In the genomic region with DNA sequence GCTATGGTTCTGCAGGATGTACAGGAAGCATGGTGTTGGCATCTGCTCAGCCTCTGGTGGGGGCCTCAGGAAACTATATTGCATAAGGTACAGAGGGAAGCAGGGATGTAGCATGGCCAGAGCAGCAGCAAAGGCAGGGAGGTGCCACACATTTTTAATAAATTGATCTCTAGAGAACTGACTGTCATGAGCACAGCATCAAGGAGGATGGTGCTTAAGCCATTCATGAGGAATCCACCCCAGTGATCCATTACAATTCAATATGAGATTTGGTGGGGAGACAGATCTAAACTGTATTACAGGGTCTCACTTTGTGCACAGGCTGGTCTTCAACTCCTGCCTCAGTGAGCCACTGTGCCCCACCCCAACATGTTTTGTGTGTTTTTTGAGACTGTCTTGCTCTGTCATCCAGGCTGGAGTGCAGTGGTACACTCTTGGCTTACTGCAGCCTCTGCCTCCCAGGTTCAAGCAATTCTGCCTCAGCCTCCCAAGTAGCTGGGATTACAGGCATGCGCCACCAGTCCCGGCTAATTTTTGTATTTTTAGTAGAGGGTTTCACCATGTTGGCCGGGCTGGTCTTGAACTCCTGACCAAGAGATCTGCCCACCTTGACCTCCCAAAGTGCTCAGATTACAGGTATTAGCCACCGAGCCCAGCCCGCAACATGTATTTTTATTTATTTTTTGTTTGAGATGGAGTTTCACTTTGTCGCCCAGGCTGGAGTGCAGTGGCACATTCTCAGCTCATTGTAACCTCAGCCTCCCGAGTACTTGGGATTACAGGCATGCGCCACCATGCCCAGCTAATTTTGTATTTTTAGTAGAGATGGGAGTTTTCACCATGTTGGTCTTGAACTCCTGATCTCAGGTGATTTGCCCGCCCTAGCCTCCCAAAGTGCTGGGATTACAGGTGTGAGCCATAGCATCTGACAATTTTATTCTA, we compare ENCODE assay signal across 10 cellular contexts. TPM values are rescaled to one million over a fixed set of nuclear protein-coding genes. Genes with fewer than 3 reads are reported as not detected.
DNase-seq lines count a peak whose midpoint lies in the region; ATAC-seq and TF ChIP-seq lines count a peak whose summit lies in the region.
"Had no signal": no experiment of that assay in that cellular context is flagged by ENCODE, and none has a peak within 500 bp of the region (broad histone marks: within the 10 kb centered on the region; RNA-seq: fewer than 3 reads in every experiment).

No MANE protein-coding gene starts in this region.

- peak overlapping the region in 1 of 2 experiments; percentile 90; a peak in 2 of 4 replicates for H3K27ac ChIP-seq in SK-N-SH (ENCODE audit: low read depth in 2 of 2, low read length in 1 of 2)
- peak overlapping the region; percentile 98 for H3K27ac ChIP-seq in smooth muscle cell (ENCODE audit: low read depth)
- peak overlapping the region in 1 of 3 donors; percentile 11 for H3K27ac ChIP-seq in thyroid gland

- no peaks in the 10 kb centered on the region for H3K9me3 Mint-ChIP-seq in T-cell

- TF ChIP-seq CTCF in SK-N-SH (IDR thresholded peaks at IDR 0.05): no peak
- no peak for TF ChIP-seq CTCF in fibroblast of pulmonary artery (IDR thresholded peaks at IDR 0.05; ENCODE audit: low read length, missing control alignments)
- no peak for TF ChIP-seq CTCF in smooth muscle cell (IDR thresholded peaks at IDR 0.05; ENCODE audit: borderline replicate concordance, insufficient read depth, poor library complexity, severe bottlenecking)
- no peak for TF ChIP-seq CTCF in GM13977 (IDR thresholded peaks at IDR 0.05; ENCODE audit: extremely low read depth, insufficient read depth, missing control alignments)
- no peak for TF ChIP-seq CTCF in thyroid gland (IDR thresholded peaks at IDR 0.05)

- TF ChIP-seq EP300 in SK-N-SH (IDR thresholded peaks at IDR 0.05; ENCODE audit: borderline replicate concordance in 1 of 2, low read depth in 1 of 2, low read length in 1 of 2): no peak

- H3K36me3 Mint-ChIP-seq in T-cell: peaks cover 33% of the 10 kb centered on the region

- H3K4me1 Mint-ChIP-seq in T-cell: peaks cover 35 to 48% (median 44%) of the 10 kb centered on the region in 3 donors

- in situ Hi-C loops in GM13977 (cut with MboI; ENCODE audit: low pct_unique_long_range_greater_than_20kb, low sequenced_read_pairs, unreplicated experiment): no loop called here

- H3K36me3 ChIP-seq in SK-N-SH (replicated peaks in 1 of 2; ENCODE audit: control insufficient read depth in 1 of 2, insufficient read depth in 2 of 2, low read length in 1 of 2): peaks cover 23 to 52% of the 10 kb centered on the region in 2 experiments
- H3K36me3 ChIP-seq in smooth muscle cell (ENCODE audit: low read depth): peaks cover 14% of the 10 kb centered on the region
- H3K36me3 ChIP-seq in thyroid gland: peaks cover 32 to 33% of the 10 kb centered on the region in 2 donors

- TF ChIP-seq RAD21 in SK-N-SH (IDR thresholded peaks at IDR 0.05; ENCODE audit: low read length): no peak

- H3K9me3 ChIP-seq in SK-N-SH: no peaks in the 10 kb centered on the region
- H3K9me3 ChIP-seq in smooth muscle cell (replicated peaks; ENCODE audit: low read depth): no peaks in the 10 kb centered on the region
- H3K9me3 ChIP-seq in thyroid gland: no peaks in the 10 kb centered on the region
- H3K9me3 ChIP-seq: mucosa of descending colon had no signal

- H2AFZ ChIP-seq in SK-N-SH (ENCODE audit: low read depth): no peak overlapping the region
- H2AFZ ChIP-seq in smooth muscle cell (ENCODE audit: low read depth): no peak overlapping the region

- H3K27ac Mint-ChIP-seq in T-cell: peak overlapping the region; percentile 98 to 100

- H3K4me2 ChIP-seq in SK-N-SH: peak overlapping the region; percentile 99
- H3K4me2 ChIP-seq in smooth muscle cell: peak overlapping the region; percentile 96

- H3K4me3 Mint-ChIP-seq in T-cell: peak overlapping the region; percentile 94 to 98 (median 98)

- ATAC-seq in SK-N-SH treated with all-trans-retinoic acid at 6 μM for 48 hours: no peak
- no peak for ATAC-seq in T-cell (replicated peaks in 1 of 4)

- 80% methylated on average over 9 of the region's 9 CpGs for WGBS in SK-N-SH (ENCODE audit: low lambda C conversion rate)
- 89% methylated on average over 9 of the region's 9 CpGs for WGBS in smooth muscle cell (ENCODE audit: low lambda C conversion rate)
- WGBS in thyroid gland, 2 donors: 84 to 89% methylated on average over 9 of the region's 9 CpGs

- H3K79me2 ChIP-seq in SK-N-SH (ENCODE audit: insufficient read depth): peaks cover 46% of the 10 kb centered on the region
- peaks cover 37% of the 10 kb centered on the region for H3K79me2 ChIP-seq in smooth muscle cell (ENCODE audit: low read depth)

- intact Hi-C loops in thyroid gland (cut with DNase I): loop anchor here (10.0 kb wide), 1 partner anchor 113 kb away; a partner anchor contains a TSS

- H4K20me1 ChIP-seq in SK-N-SH (ENCODE audit: insufficient read depth): peaks cover 52% of the 10 kb centered on the region
- peaks cover 44% of the 10 kb centered on the region for H4K20me1 ChIP-seq in smooth muscle cell (ENCODE audit: low read depth)

- H3F3A ChIP-seq in SK-N-SH (replicated peaks; ENCODE audit: insufficient read depth) (peaks cover 73% of the 10 kb centered on the region), smooth muscle cell (ENCODE audit: low read depth) (peaks cover 35% of the 10 kb centered on the region)

- DNase-seq in SK-N-SH (no peak), T-cell (no peak), fibroblast of pulmonary artery (ENCODE audit: low read depth) (peak; percentile 53), smooth muscle cell (lab: John Stamatoyannopoulos, UW; ENCODE audit: unreplicated experiment) (no peak), GM13977 (ENCODE audit: low spot score) (no peak), thyroid gland (no peak), GM19240 (ENCODE audit: insufficient read length, low spot score) (no peak)
- DNase-seq: activated CD4-positive, alpha-beta T cell treated with anti-CD3 and anti-CD28 coated beads, Interleukin-2, amount 50 U/mL, for 1 hour had no signal

- TF ChIP-seq POLR2A in thyroid gland (IDR thresholded peaks at IDR 0.05): no peak

- H3K27me3 ChIP-seq in SK-N-SH (ENCODE audit: insufficient read depth) (no peaks in the 10 kb centered on the region), smooth muscle cell (ENCODE audit: low read depth) (no peaks in the 10 kb centered on the region), thyroid gland (no peaks in the 10 kb centered on the region)

- H3K4me1 ChIP-seq in SK-N-SH (ENCODE audit: control insufficient read depth in 1 of 2, insufficient read depth in 2 of 2, low read depth in 1 of 2, low read length in 1 of 2) (peaks cover 14 to 17% of the 10 kb centered on the region in 2 experiments; a peak in 1 of 4 replicates), smooth muscle cell (ENCODE audit: low read depth) (peaks cover 27% of the 10 kb centered on the region), thyroid gland (peaks cover 29 to 30% of the 10 kb centered on the region in 2 donors)

- CTCF ChIA-PET in SK-N-SH (lab: Yijun Ruan, JAX) (interaction anchor here (1.0 to 1.5 kb wide), 6 partner anchors 11 to 157 kb away, joined by 3 to 7 read pairs (median 4); a partner anchor contains a TSS), T-cell (lab: Charles Lee) (interaction anchor here (0.6 to 2.3 kb wide), 5 partner anchors 9 to 108 kb away, joined by 3 to 5 read pairs (median 4); a partner anchor contains a TSS)

- no peaks in the 10 kb centered on the region for H3K9me2 ChIP-seq in SK-N-SH

- H3K9ac ChIP-seq in SK-N-SH (peak overlapping the region; percentile 88), smooth muscle cell (ENCODE audit: low read depth) (no peak overlapping the region)

- POLR2A ChIA-PET in SK-N-SH (lab: Yijun Ruan, JAX): interaction anchor here (1.0 to 1.4 kb wide), 3 partner anchors 25 to 162 kb away, joined by 3 to 4 read pairs (median 3); a partner anchor contains a TSS
- POLR2A ChIA-PET in T-cell (lab: Charles Lee): interaction anchor here in 1 of 2 donors (0.7 to 0.8 kb wide), 2 partner anchors 9 to 285 kb away, joined by 3 to 5 read pairs; no protein-coding TSS in a partner anchor

- H3K4me3 ChIP-seq in SK-N-SH (ENCODE audit: low read depth in 2 of 2, low read length in 1 of 2) (peak overlapping the region; percentile 66 to 96), fibroblast of pulmonary artery (replicated peaks; ENCODE audit: low read depth, low read length) (peak overlapping the region; percentile 80), smooth muscle cell (peak overlapping the region; percentile 75), thyroid gland (replicated peaks in 1 of 3) (no peak overlapping the region)
- H3K4me3 ChIP-seq: mucosa of descending colon had no signal

- no peaks in the 10 kb centered on the region for H3K27me3 Mint-ChIP-seq in T-cell

RNA-seq across cellular contexts. Expression of a gene that starts 10.3 kb away (rescaled TPM):
- polyA plus RNA-seq in SK-N-SH (2012; rRNA removed): 52.4 and 96.3 TPM in 2 replicates
- 52.5 and 64.0 TPM in 2 replicates for polyA plus RNA-seq in SK-N-SH (2012; cell fraction: cytosol; rRNA removed)
- 58.0 and 64.5 TPM in 2 replicates for polyA plus RNA-seq in SK-N-SH (2012; cell fraction: nucleus; rRNA removed)
- 100 to 1,000 TPM in 1 of 5 donors, 10 to 100 TPM in 2, 1 to 10 TPM in 2; 6.3 to 105 (median 67.9) TPM for total RNA-seq in T-cell
- 33.6 and 43.1 TPM in 2 replicates for total RNA-seq in smooth muscle cell
- 30.7 and 36.7 TPM in 2 replicates for polyA plus RNA-seq in smooth muscle cell
- total RNA-seq in thyroid gland: 100 to 1,000 TPM; 194 to 330 (median 256) TPM

RNA-seq across cellular contexts. Expression of a gene that starts 22.5 kb away (rescaled TPM):
- polyA plus RNA-seq in SK-N-SH (2012; rRNA removed) (71.1 and 119 TPM in 2 replicates), smooth muscle cell (61.2 and 71.6 TPM in 2 replicates)
- 53.6 and 67.5 TPM in 2 replicates for polyA plus RNA-seq in SK-N-SH (2012; cell fraction: cytosol; rRNA removed)
- 83.3 and 95.8 TPM in 2 replicates for polyA plus RNA-seq in SK-N-SH (2012; cell fraction: nucleus; rRNA removed)
- total RNA-seq in T-cell (100 to 1,000 TPM in 1 of 5 donors, 10 to 100 TPM in 2, 1 to 10 TPM in 2; 8.8 to 117 (median 77.9) TPM), smooth muscle cell (52.6 and 59.5 TPM in 2 replicates), thyroid gland (100 to 1,000 TPM; 148 to 320 (median 190) TPM)

RNA-seq across cellular contexts. Expression of a gene that starts 22.8 kb away (rescaled TPM):
- polyA plus RNA-seq in SK-N-SH (2012; rRNA removed) (0.69 and 0.83 TPM in 2 replicates), smooth muscle cell (0.19 and 1.0 TPM in 2 replicates)
- 0.79 and 0.85 TPM in 2 replicates for polyA plus RNA-seq in SK-N-SH (2012; cell fraction: cytosol; rRNA removed)
- polyA plus RNA-seq in SK-N-SH (2012; cell fraction: nucleus; rRNA removed): 0.39 and 0.54 TPM in 2 replicates
- total RNA-seq in T-cell (1 to 10 TPM; 2.8 to 8.5 (median 8.1) TPM), smooth muscle cell (0.63 and 0.94 TPM in 2 replicates), thyroid gland (1 to 10 TPM; 3.5 to 4.1 (median 3.9) TPM)

RNA-seq across cellular contexts. Expression of a gene that starts 24.7 kb away (rescaled TPM):
- 42.2 and 43.0 TPM in 2 replicates for polyA plus RNA-seq in SK-N-SH (2012; rRNA removed)
- 26.4 and 32.7 TPM in 2 replicates for polyA plus RNA-seq in SK-N-SH (2012; cell fraction: cytosol; rRNA removed)
- 31.9 and 35.3 TPM in 2 replicates for polyA plus RNA-seq in SK-N-SH (2012; cell fraction: nucleus; rRNA removed)
- 10 to 100 TPM; 15.9 to 29.2 (median 19.9) TPM for total RNA-seq in T-cell
- total RNA-seq in smooth muscle cell: 40.0 and 47.5 TPM in 2 replicates
- polyA plus RNA-seq in smooth muscle cell: 52.1 and 52.7 TPM in 2 replicates
- total RNA-seq in thyroid gland: 10 to 100 TPM; 54.4 to 98.1 (median 65.9) TPM

RNA-seq across cellular contexts. Expression of a gene that starts 31.1 kb away (rescaled TPM):
- polyA plus RNA-seq in SK-N-SH (2012; rRNA removed) (47.8 and 79.1 TPM in 2 replicates), smooth muscle cell (73.6 and 81.6 TPM in 2 replicates)
- 55.5 and 67.6 TPM in 2 replicates for polyA plus RNA-seq in SK-N-SH (2012; cell fraction: cytosol; rRNA removed)
- polyA plus RNA-seq in SK-N-SH (2012; cell fraction: nucleus; rRNA removed): 18.5 and 22.9 TPM in 2 replicates
- total RNA-seq in T-cell (10 to 100 TPM; 24.2 to 36.4 (median 30.6) TPM), smooth muscle cell (62.0 and 91.2 TPM in 2 replicates), thyroid gland (10 to 100 TPM; 29.2 to 48.4 (median 36.5) TPM)

Comparison
In these comparisons a context has a peak if more than half of its experiments do, and no peak if none do; other contexts are left out.
1. H3K4me3 ChIP-seq: peak in SK-N-SH (2 of 2), fibroblast of pulmonary artery (single experiment) and smooth muscle cell (single experiment); none in thyroid gland (0 of 3).